ENCODE assay signal across 16 cellular contexts in genomic region chr13:81596224-81596753, GRCh38.
A peak's percentile ranks its signal among the peaks of the same experiment; 100 is the strongest.
DNase-seq lines count a peak whose midpoint lies in the region; ATAC-seq, FAIRE-seq and TF ChIP-seq lines count a peak whose summit lies in the region.
"Had no signal": no experiment of that assay in that cellular context is flagged by ENCODE, and none has a peak within 500 bp of the region (broad histone marks: within the 10 kb centered on the region; RNA-seq: fewer than 3 reads in every experiment).

No MANE protein-coding gene starts in this region.

- BruUV-seq in MCF 10A (replicated peaks; lab: Mats Ljungman, UMichigan): no TSS peak
- no TSS peak for BruUV-seq in Calu3 (replicated peaks; lab: Mats Ljungman, UMichigan)

- H3K9me3 Mint-ChIP-seq in MCF 10A (ENCODE audit: unreplicated experiment) (no peaks in the 10 kb centered on the region), nephron (no peaks in the 10 kb centered on the region), Calu3 (ENCODE audit: low read depth, unreplicated experiment) (no peaks in the 10 kb centered on the region)
- H3K9me3 Mint-ChIP-seq: H9 had no signal

- no peaks in the 10 kb centered on the region for H3K36me3 Mint-ChIP-seq in MCF 10A (ENCODE audit: insufficient read depth, unreplicated experiment)
- no peaks in the 10 kb centered on the region for H3K36me3 Mint-ChIP-seq in nephron (ENCODE audit: low read depth)
- H3K36me3 Mint-ChIP-seq in Calu3 (ENCODE audit: insufficient read depth, unreplicated experiment): no peaks in the 10 kb centered on the region
- H3K36me3 Mint-ChIP-seq: CD8-positive, alpha-beta memory T cell had no signal

- no peaks in the 10 kb centered on the region for H3K9me3 ChIP-seq in breast epithelium
- H3K9me3 ChIP-seq: Caco-2 had no signal

- H3K4me3 Mint-ChIP-seq in MCF 10A (ENCODE audit: unreplicated experiment) (no peak overlapping the region), nephron (no peak overlapping the region), Calu3 (ENCODE audit: low read depth, unreplicated experiment) (no peak overlapping the region)
- H3K4me3 Mint-ChIP-seq: CD8-positive, alpha-beta memory T cell; H9 had no signal

- no peaks in the 10 kb centered on the region for H3K4me1 ChIP-seq in breast epithelium
- H3K4me1 ChIP-seq: Caco-2 had no signal

- DNase-seq in MCF 10A (ENCODE audit: unreplicated experiment): peak; percentile 58
- no peak for DNase-seq in breast epithelium (ENCODE audit: low spot score in 2 of 2)
- peak; percentile 26 for DNase-seq in choroid plexus epithelial cell (ENCODE audit: low read depth)
- DNase-seq in NCI-H146 treated with DMSO at 0.1 percent for 48 hours (lab: John Stamatoyannopoulos, UW; ENCODE audit: unreplicated experiment): no peak
- no peak for DNase-seq in HTR-8/SVneo (ENCODE audit: insufficient read length, low spot score)
- no peak for DNase-seq in Calu3
- DNase-seq: Caco-2; CD8-positive, alpha-beta memory T cell; DMS53; GF-D8; GOT3; H9 had no signal

- CTCF ChIA-PET in MCF 10A (lab: Yijun Ruan, JAX): no interaction called here
- CTCF ChIA-PET in Calu3 (lab: Charles Lee): no interaction called here

- H3K36me3 ChIP-seq in breast epithelium: no peaks in the 10 kb centered on the region

- H3K27ac ChIP-seq in breast epithelium: no peak overlapping the region
- H3K27ac ChIP-seq: 22Rv1 had no signal

- H3K27me3 Mint-ChIP-seq in MCF 10A (ENCODE audit: insufficient read depth, unreplicated experiment) (no peaks in the 10 kb centered on the region), nephron (ENCODE audit: low read depth) (no peaks in the 10 kb centered on the region), Calu3 (ENCODE audit: unreplicated experiment) (no peaks in the 10 kb centered on the region)
- H3K27me3 Mint-ChIP-seq: CD8-positive, alpha-beta memory T cell had no signal

- no peak for ATAC-seq in HG03571 (IDR thresholded peaks at IDR 0.05; ENCODE audit: unreplicated experiment)

- H3K4me3 ChIP-seq in breast epithelium (no peak overlapping the region), choroid plexus epithelial cell (ENCODE audit: low read depth, low read length) (no peak overlapping the region)

- POLR2A ChIA-PET in MCF 10A (lab: Yijun Ruan, JAX): no interaction called here

- H3K27me3 ChIP-seq in breast epithelium: no peaks in the 10 kb centered on the region

- no peak for FAIRE-seq in HTR-8/SVneo (lab: Jason Lieb, UNC)
- FAIRE-seq: GM19239 had no signal

- H3K4me1 Mint-ChIP-seq in MCF 10A (ENCODE audit: insufficient read depth, unreplicated experiment) (peaks cover 8% of the 10 kb centered on the region), nephron (peaks cover 22% of the 10 kb centered on the region), Calu3 (ENCODE audit: low read depth, unreplicated experiment) (no peaks in the 10 kb centered on the region)
- H3K4me1 Mint-ChIP-seq: CD8-positive, alpha-beta memory T cell; H9 had no signal

- TF ChIP-seq CTCF in MCF 10A (IDR thresholded peaks at IDR 0.05; ENCODE audit: unreplicated experiment) (no peak), breast epithelium (IDR thresholded peaks at IDR 0.05) (no peak), choroid plexus epithelial cell (conservative IDR thresholded peaks at IDR 0.05; ENCODE audit: low read depth, low read length) (no peak), nephron (IDR thresholded peaks at IDR 0.05; ENCODE audit: unreplicated experiment in 3 of 3) (no peak), Calu3 (IDR thresholded peaks at IDR 0.05; ENCODE audit: unreplicated experiment) (no peak)

- no peak overlapping the region for H3K27ac Mint-ChIP-seq in MCF 10A (ENCODE audit: low read depth, unreplicated experiment)
- peak overlapping the region; percentile 7 to 91 (median 84) for H3K27ac Mint-ChIP-seq in nephron
- H3K27ac Mint-ChIP-seq in Calu3 (ENCODE audit: unreplicated experiment): no peak overlapping the region
- H3K27ac Mint-ChIP-seq: CD8-positive, alpha-beta memory T cell; H9 had no signal

- intact Hi-C loops in MCF 10A (cut with micrococcal nuclease): no loop called here
- intact Hi-C loops in breast epithelium (cut with DNase I; ENCODE audit: low total_unique reads): no loop called here
- intact Hi-C loops in Calu3 (cut with micrococcal nuclease; ENCODE audit: unreplicated experiment): no loop called here

- no peak for TF ChIP-seq POLR2A in breast epithelium (IDR thresholded peaks at IDR 0.05)

Comparison
In these comparisons a context has a peak if more than half of its experiments do, and no peak if none do; other contexts are left out.
1. DNase-seq: peak in MCF 10A (single experiment) and choroid plexus epithelial cell (single experiment); none in breast epithelium (0 of 2), NCI-H146 treated with DMSO at 0.1 percent for 48 hours (single experiment), HTR-8/SVneo (single experiment) and Calu3 (single experiment).
2. H3K27ac Mint-ChIP-seq: peak in nephron (3 of 3); none in MCF 10A (single experiment) and Calu3 (single experiment).